21 cellular contexts compared by ENCODE assay signal in genomic region chr11:19962053-19962794, GRCh38.
"Had no signal": no experiment of that assay in that cellular context is flagged by ENCODE, and none has a peak within 500 bp of the region (broad histone marks: within the 10 kb centered on the region; RNA-seq: fewer than 3 reads in every experiment).

No MANE protein-coding gene starts in this region.

- DNase-seq: activated CD4-positive, alpha-beta T cell treated with anti-CD3 and anti-CD28 coated beads for 48 hours; activated CD8-positive, alpha-beta T cell treated with anti-CD3 and anti-CD28 coated beads for 36 hours; activated effector memory CD4-positive, alpha-beta T cell treated with anti-CD3 and anti-CD28 coated beads, Interleukin-2, amount 50 U/mL, for 16 hours; activated T-cell treated with anti-CD3 and anti-CD28 coated beads, Interleukin-2, amount 50 U/mL, for 4 hours; amniotic stem cell; dorsolateral prefrontal cortex; endodermal cell; erythroblast; hypothalamus; kidney; left ventricle myocardium superior; mesendoderm; psoas muscle; sigmoid colon; SJCRH30; stimulated activated CD4-positive, alpha-beta T cell treated with anti-CD3 and anti-CD28 coated beads, Interleukin-2, amount 100 ng/mL, for 48 hours; stimulated activated naive CD4-positive, alpha-beta T cell; substantia nigra; T-helper 17 cell had no signal

- H3K9me3 ChIP-seq: psoas muscle, sigmoid colon, SJCRH30 had no signal

- ATAC-seq: activated CD8-positive, alpha-beta T cell treated with anti-CD3 and anti-CD28 coated beads for 36 hours; activated naive CD4-positive, alpha-beta T cell treated with anti-CD3 and anti-CD28 coated beads, Interleukin-2, amount 50 U/mL, for 72 hours; activated T-cell treated with anti-CD3 and anti-CD28 coated beads, Interleukin-2, amount 50 U/mL, for 4 hours; left ventricle myocardium superior; psoas muscle; T-helper 17 cell; WTC11 had no signal

- H3K4me1 ChIP-seq: psoas muscle had no signal

- H3K27ac ChIP-seq: psoas muscle, SJCRH30 had no signal

- H3K4me3 ChIP-seq: dorsolateral prefrontal cortex, psoas muscle, sigmoid colon, SJCRH30 had no signal

- H3K27me3 ChIP-seq: dorsolateral prefrontal cortex, sigmoid colon, SJCRH30 had no signal
